1 cellular context compared by ENCODE assay signal in the genomic region with DNA sequence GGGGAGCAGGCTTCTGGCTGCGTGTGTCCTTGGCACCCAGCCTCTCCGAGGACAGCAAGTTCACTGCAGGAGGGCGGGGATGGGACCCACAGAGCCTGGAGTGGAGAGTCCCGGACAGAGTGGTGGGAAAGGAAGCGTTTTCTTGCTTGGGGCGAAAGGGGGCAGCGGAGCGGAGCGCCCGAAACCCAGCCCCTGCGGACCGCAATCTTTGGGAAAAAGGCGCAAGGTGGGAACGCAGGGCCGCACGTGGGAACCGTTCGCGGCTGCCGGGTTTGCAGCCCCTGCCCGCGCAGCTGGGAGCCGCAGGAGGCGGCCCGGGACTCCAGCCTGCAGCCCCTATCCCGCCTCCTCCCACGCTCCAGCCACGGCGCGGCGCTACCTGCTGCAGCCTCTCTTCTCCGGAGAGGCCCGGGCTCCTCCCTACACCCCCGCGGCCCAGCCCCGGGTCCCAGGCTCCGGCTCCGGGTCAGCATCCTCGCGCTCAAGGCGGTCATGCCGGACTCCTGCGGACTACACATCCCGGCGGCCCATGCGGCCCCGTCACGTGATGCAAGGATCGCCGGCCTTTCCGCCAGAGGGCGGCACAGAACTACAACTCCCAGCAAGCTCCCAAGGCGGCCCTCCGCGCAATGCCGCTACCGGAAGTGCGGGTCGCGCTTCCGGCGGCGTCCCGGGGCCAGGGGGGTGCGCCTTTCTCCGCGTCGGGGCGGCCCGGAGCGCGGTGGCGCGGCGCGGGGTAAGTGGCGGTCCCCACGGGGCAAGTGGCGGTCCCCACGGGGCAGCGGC.
TF ChIP-seq lines count a peak whose summit lies in the region.

Gene NTHL1, minus strand, starts transcription at position 505 of the 786 bp plus-strand sequence. Its CDS starts 11 bp downstream, at position 494.
Gene TSC2, plus strand, starts transcription at position 656 of the 786 bp plus-strand sequence. CDS start 631 bp downstream, outside the sequence.

TF ChIP-seq in HEK293, 187 proteins besides CTCF, POLR2A, EP300 and RAD21 (continued from another document and continues in another):
- TF ChIP-seq ZNF16 (tag by site-specific recombination; IDR thresholded peaks at IDR 0.05; ENCODE audit: low read depth) (no peak), ZBTB17 (tag by site-specific recombination; IDR thresholded peaks at IDR 0.05) (peak; percentile 96), ZNF202 (tag by site-specific recombination; IDR thresholded peaks at IDR 0.05; ENCODE audit: borderline replicate concordance) (no peak), ZNF274 (IDR thresholded peaks at IDR 0.05; ENCODE audit: low read length) (no peak), ZNF274 (tag by site-specific recombination; IDR thresholded peaks at IDR 0.05; ENCODE audit: borderline replicate concordance) (no peak), ZNF132 (tag by site-specific recombination; IDR thresholded peaks at IDR 0.05; ENCODE audit: borderline replicate concordance) (no peak), ZNF10 (tag by site-specific recombination; IDR thresholded peaks at IDR 0.05) (no peak), ZNF529 (tag by site-specific recombination; IDR thresholded peaks at IDR 0.05; ENCODE audit: insufficient replicate concordance) (no peak), KLF8 (tag by site-specific recombination; IDR thresholded peaks at IDR 0.05) (peak; percentile 80), ZNF433 (tag by site-specific recombination; IDR thresholded peaks at IDR 0.05; ENCODE audit: low read depth) (no peak), MEIS1 (CRISPR knock-in tag; IDR thresholded peaks at IDR 0.05; ENCODE audit: borderline replicate concordance) (no peak), ZNF426 (tag by site-specific recombination; IDR thresholded peaks at IDR 0.05) (no peak), ZBTB1 (tag by site-specific recombination; IDR thresholded peaks at IDR 0.05) (no peak), ZNF837 (tag by site-specific recombination; IDR thresholded peaks at IDR 0.05) (no peak), ZNF366 (tag by site-specific recombination; conservative IDR thresholded peaks at IDR 0.05) (no peak), ZNF561 (tag by site-specific recombination; IDR thresholded peaks at IDR 0.05; ENCODE audit: borderline replicate concordance) (peak; percentile 62; the same call in 1 of the 2 replicates), ZNF394 (tag by site-specific recombination; IDR thresholded peaks at IDR 0.05; ENCODE audit: borderline replicate concordance) (peak; percentile 43; the same call in 1 of the 2 replicates), ZNF19 (tag by site-specific recombination; IDR thresholded peaks at IDR 0.05; ENCODE audit: low read depth) (no peak), INSM2 (tag by site-specific recombination; IDR thresholded peaks at IDR 0.05) (no peak; the same call in 1 of the 2 replicates), HOXC10 (CRISPR knock-in tag; IDR thresholded peaks at IDR 0.05) (no peak), REPIN1 (tag by site-specific recombination; IDR thresholded peaks at IDR 0.05; ENCODE audit: low read depth) (no peak), OSR2 (tag by site-specific recombination; IDR thresholded peaks at IDR 0.05) (no peak; the same call in 1 of the 2 replicates), SETDB1 (IDR thresholded peaks at IDR 0.05; ENCODE audit: insufficient read length, low read length) (no peak), REST (tag by site-specific recombination; IDR thresholded peaks at IDR 0.05) (0 out of 2 replicates have a peak, but pooled peaks have one; percentile 22), ZNF211 (tag by site-specific recombination; IDR thresholded peaks at IDR 0.05; ENCODE audit: low read depth) (no peak), ZNF146 (tag by site-specific recombination; IDR thresholded peaks at IDR 0.05) (no peak), MZF1 (tag by site-specific recombination; IDR thresholded peaks at IDR 0.05; ENCODE audit: borderline replicate concordance) (no peak), ZNF354C (tag by site-specific recombination; IDR thresholded peaks at IDR 0.05; ENCODE audit: borderline replicate concordance, low read depth) (no peak), ZFP37 (tag by site-specific recombination; IDR thresholded peaks at IDR 0.05) (no peak; the same call in 1 of the 2 replicates), WT1 (tag by site-specific recombination; IDR thresholded peaks at IDR 0.05) (peak; percentile 20; the same call in 1 of the 2 replicates), BCL11A (tag by site-specific recombination; IDR thresholded peaks at IDR 0.05; ENCODE audit: low read depth) (no peak)
- TF ChIP-seq, protein P1, sequence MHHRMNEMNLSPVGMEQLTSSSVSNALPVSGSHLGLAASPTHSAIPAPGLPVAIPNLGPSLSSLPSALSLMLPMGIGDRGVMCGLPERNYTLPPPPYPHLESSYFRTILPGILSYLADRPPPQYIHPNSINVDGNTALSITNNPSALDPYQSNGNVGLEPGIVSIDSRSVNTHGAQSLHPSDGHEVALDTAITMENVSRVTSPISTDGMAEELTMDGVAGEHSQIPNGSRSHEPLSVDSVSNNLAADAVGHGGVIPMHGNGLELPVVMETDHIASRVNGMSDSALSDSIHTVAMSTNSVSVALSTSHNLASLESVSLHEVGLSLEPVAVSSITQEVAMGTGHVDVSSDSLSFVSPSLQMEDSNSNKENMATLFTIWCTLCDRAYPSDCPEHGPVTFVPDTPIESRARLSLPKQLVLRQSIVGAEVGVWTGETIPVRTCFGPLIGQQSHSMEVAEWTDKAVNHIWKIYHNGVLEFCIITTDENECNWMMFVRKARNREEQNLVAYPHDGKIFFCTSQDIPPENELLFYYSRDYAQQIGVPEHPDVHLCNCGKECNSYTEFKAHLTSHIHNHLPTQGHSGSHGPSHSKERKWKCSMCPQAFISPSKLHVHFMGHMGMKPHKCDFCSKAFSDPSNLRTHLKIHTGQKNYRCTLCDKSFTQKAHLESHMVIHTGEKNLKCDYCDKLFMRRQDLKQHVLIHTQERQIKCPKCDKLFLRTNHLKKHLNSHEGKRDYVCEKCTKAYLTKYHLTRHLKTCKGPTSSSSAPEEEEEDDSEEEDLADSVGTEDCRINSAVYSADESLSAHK (tag by site-specific recombination; IDR thresholded peaks at IDR 0.05), result no peak
- TF ChIP-seq, protein P2, sequence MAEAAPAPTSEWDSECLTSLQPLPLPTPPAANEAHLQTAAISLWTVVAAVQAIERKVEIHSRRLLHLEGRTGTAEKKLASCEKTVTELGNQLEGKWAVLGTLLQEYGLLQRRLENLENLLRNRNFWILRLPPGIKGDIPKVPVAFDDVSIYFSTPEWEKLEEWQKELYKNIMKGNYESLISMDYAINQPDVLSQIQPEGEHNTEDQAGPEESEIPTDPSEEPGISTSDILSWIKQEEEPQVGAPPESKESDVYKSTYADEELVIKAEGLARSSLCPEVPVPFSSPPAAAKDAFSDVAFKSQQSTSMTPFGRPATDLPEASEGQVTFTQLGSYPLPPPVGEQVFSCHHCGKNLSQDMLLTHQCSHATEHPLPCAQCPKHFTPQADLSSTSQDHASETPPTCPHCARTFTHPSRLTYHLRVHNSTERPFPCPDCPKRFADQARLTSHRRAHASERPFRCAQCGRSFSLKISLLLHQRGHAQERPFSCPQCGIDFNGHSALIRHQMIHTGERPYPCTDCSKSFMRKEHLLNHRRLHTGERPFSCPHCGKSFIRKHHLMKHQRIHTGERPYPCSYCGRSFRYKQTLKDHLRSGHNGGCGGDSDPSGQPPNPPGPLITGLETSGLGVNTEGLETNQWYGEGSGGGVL (tag by site-specific recombination; IDR thresholded peaks at IDR 0.05), result no peak; the same call in 1 of the 2 replicates
- TF ChIP-seq, protein P3, sequence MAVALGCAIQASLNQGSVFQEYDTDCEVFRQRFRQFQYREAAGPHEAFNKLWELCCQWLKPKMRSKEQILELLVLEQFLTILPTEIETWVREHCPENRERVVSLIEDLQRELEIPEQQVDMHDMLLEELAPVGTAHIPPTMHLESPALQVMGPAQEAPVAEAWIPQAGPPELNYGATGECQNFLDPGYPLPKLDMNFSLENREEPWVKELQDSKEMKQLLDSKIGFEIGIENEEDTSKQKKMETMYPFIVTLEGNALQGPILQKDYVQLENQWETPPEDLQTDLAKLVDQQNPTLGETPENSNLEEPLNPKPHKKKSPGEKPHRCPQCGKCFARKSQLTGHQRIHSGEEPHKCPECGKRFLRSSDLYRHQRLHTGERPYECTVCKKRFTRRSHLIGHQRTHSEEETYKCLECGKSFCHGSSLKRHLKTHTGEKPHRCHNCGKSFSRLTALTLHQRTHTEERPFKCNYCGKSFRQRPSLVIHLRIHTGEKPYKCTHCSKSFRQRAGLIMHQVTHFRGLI (tag by site-specific recombination; IDR thresholded peaks at IDR 0.05), result no peak
- TF ChIP-seq, protein P4, sequence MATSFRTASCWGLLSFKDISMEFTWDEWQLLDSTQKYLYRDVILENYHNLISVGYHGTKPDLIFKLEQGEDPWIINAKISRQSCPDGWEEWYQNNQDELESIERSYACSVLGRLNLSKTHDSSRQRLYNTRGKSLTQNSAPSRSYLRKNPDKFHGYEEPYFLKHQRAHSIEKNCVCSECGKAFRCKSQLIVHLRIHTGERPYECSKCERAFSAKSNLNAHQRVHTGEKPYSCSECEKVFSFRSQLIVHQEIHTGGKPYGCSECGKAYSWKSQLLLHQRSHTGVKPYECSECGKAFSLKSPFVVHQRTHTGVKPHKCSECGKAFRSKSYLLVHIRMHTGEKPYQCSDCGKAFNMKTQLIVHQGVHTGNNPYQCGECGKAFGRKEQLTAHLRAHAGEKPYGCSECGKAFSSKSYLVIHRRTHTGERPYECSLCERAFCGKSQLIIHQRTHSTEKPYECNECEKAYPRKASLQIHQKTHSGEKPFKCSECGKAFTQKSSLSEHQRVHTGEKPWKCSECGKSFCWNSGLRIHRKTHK (tag by site-specific recombination; IDR thresholded peaks at IDR 0.05), result no peak
- TF ChIP-seq, protein P5, sequence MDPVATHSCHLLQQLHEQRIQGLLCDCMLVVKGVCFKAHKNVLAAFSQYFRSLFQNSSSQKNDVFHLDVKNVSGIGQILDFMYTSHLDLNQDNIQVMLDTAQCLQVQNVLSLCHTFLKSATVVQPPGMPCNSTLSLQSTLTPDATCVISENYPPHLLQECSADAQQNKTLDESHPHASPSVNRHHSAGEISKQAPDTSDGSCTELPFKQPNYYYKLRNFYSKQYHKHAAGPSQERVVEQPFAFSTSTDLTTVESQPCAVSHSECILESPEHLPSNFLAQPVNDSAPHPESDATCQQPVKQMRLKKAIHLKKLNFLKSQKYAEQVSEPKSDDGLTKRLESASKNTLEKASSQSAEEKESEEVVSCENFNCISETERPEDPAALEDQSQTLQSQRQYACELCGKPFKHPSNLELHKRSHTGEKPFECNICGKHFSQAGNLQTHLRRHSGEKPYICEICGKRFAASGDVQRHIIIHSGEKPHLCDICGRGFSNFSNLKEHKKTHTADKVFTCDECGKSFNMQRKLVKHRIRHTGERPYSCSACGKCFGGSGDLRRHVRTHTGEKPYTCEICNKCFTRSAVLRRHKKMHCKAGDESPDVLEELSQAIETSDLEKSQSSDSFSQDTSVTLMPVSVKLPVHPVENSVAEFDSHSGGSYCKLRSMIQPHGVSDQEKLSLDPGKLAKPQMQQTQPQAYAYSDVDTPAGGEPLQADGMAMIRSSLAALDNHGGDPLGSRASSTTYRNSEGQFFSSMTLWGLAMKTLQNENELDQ (tag by site-specific recombination; IDR thresholded peaks at IDR 0.05; ENCODE audit: low read depth), result no peak
- TF ChIP-seq, protein P6, sequence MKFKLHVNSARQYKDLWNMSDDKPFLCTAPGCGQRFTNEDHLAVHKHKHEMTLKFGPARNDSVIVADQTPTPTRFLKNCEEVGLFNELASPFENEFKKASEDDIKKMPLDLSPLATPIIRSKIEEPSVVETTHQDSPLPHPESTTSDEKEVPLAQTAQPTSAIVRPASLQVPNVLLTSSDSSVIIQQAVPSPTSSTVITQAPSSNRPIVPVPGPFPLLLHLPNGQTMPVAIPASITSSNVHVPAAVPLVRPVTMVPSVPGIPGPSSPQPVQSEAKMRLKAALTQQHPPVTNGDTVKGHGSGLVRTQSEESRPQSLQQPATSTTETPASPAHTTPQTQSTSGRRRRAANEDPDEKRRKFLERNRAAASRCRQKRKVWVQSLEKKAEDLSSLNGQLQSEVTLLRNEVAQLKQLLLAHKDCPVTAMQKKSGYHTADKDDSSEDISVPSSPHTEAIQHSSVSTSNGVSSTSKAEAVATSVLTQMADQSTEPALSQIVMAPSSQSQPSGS (tag by site-specific recombination; IDR thresholded peaks at IDR 0.05; ENCODE audit: low read depth), result no peak
- TF ChIP-seq, protein P7, sequence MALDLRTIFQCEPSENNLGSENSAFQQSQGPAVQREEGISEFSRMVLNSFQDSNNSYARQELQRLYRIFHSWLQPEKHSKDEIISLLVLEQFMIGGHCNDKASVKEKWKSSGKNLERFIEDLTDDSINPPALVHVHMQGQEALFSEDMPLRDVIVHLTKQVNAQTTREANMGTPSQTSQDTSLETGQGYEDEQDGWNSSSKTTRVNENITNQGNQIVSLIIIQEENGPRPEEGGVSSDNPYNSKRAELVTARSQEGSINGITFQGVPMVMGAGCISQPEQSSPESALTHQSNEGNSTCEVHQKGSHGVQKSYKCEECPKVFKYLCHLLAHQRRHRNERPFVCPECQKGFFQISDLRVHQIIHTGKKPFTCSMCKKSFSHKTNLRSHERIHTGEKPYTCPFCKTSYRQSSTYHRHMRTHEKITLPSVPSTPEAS (tag by site-specific recombination; IDR thresholded peaks at IDR 0.05), result 0 out of 2 replicates have a peak, but pooled peaks have one; percentile 15
